17 cellular contexts compared by ENCODE assay signal in the genomic region with DNA sequence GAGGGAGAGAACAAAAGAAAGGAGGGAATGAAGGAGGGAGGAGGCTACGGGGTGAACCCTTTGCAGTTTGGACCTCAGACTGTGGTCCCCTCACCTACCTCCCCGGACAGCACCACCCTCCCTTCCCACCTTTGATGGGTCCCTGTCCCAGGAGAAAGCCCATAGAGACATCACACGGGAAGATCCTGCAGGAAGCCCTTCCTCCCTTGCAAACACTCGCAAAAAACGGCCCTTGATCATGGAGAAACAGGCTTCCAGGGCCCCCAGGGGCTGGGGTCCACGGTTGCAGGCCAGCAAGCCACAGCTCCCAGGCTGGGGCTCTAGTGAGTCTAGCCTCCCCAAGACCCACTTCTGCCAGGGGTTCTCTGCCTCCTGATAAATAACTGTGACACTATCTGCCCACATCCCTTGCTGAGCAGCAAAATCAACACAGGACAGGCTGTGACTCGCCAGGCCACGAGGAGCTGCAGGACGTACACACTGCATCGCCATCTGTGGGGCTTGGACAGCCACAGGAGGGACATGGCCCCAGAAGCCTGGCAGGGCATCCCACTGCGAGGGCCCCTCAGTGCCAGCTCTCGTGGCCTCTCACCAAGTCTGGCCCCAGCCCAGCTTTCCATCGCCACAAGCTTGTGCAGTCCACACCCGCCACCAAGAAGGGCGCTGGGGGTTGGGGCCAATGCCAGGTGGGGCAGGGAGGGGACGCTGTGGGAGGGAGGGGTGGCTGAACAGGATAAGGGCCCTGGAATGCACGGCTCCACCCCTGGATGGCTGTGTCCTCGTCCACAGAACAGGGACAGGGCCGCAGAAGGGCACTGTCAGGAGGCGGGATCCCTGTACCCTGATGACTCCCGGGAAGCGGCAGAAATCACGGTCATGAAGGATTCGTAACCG. TPM values are rescaled to one million over a fixed set of nuclear protein-coding genes. Genes with fewer than 3 reads are reported as not detected.
DNase-seq lines count a peak whose midpoint lies in the region; ATAC-seq and TF ChIP-seq lines count a peak whose summit lies in the region.
"Had no signal": no experiment of that assay in that cellular context is flagged by ENCODE, and none has a peak within 500 bp of the region (broad histone marks: within the 10 kb centered on the region; RNA-seq: fewer than 3 reads in every experiment).

No MANE protein-coding gene starts in this region.

- H3K9me3 ChIP-seq in GM23248 (ENCODE audit: low read depth): no peaks in the 10 kb centered on the region
- H3K9me3 ChIP-seq in sigmoid colon: no peaks in the 10 kb centered on the region
- no peaks in the 10 kb centered on the region for H3K9me3 ChIP-seq in neural progenitor cell (ENCODE audit: low read depth)

- H4K20me1 ChIP-seq in GM23248 (ENCODE audit: insufficient read depth) (no peaks in the 10 kb centered on the region), neural progenitor cell (ENCODE audit: low read depth) (no peaks in the 10 kb centered on the region)

- H3K36me3 Mint-ChIP-seq in neural progenitor cell: no peaks in the 10 kb centered on the region

- intact Hi-C loops in sigmoid colon (cut with DNase I): no loop called here

- H3K27me3 Mint-ChIP-seq in neural progenitor cell (ENCODE audit: insufficient read depth, low read depth): peaks cover 11% of the 10 kb centered on the region

- H3K4me1 ChIP-seq in GM23248 (ENCODE audit: insufficient read depth) (no peaks in the 10 kb centered on the region), sigmoid colon (no peaks in the 10 kb centered on the region), neural progenitor cell (peaks cover 16% of the 10 kb centered on the region)

- H3K4me2 ChIP-seq in GM23248 (ENCODE audit: unreplicated experiment) (no peak overlapping the region), neural progenitor cell (no peak overlapping the region)

- peaks cover 10% of the 10 kb centered on the region for H3K9me3 Mint-ChIP-seq in neural progenitor cell

- DNase-seq in GM23248: peak; percentile 29
- DNase-seq in astrocyte of the hippocampus (ENCODE audit: low read depth, low spot score): peak; percentile 28
- DNase-seq in kidney tubule cell (ENCODE audit: low spot score): peak; percentile 33
- DNase-seq in sigmoid colon: peak; percentile 61
- no peak for DNase-seq in medulla oblongata (ENCODE audit: extremely low spot score)
- DNase-seq in neural progenitor cell (ENCODE audit: low spot score): no peak
- DNase-seq: activated CD4-positive, alpha-beta T cell treated with anti-CD3 and anti-CD28 coated beads for 1 hour; activated T-cell treated with anti-CD3 and anti-CD28 coated beads, Interleukin-2, amount 50 U/mL, for 1 hour; C1 segment of cervical spinal cord; KG1; NCI-H187 treated with DMSO at 0.1 percent for 48 hours; NK-92 treated with Interleukin-12 subunit alpha and Interleukin-12 subunit beta, amount 100 ng/mL, for 24 hours; occipital lobe; stimulated activated CD4-positive, alpha-beta T cell treated with anti-CD3 and anti-CD28 coated beads, Interleukin-1b, Interleukin-23, amount 100 ng/mL, for 48 hours; SW 1271 had no signal

- TF ChIP-seq CTCF in sigmoid colon (IDR thresholded peaks at IDR 0.05) (no peak), neural progenitor cell (IDR thresholded peaks at IDR 0.05) (no peak)

- H3K9ac ChIP-seq in GM23248: no peak overlapping the region
- no peak overlapping the region for H3K9ac ChIP-seq in neural progenitor cell

- H3K27ac ChIP-seq in GM23248 (no peak overlapping the region), sigmoid colon (no peak overlapping the region), neural progenitor cell (no peak overlapping the region)

- peaks cover 62% of the 10 kb centered on the region for H3K27me3 ChIP-seq in GM23248 (replicated peaks; ENCODE audit: insufficient read depth)
- H3K27me3 ChIP-seq in sigmoid colon: peaks cover 0 to 5% (median 0%) of the 10 kb centered on the region in 3 donors
- H3K27me3 ChIP-seq in neural progenitor cell: no peaks in the 10 kb centered on the region

- no peaks in the 10 kb centered on the region for H3K9me2 ChIP-seq in GM23248 (ENCODE audit: insufficient read depth)

- H3K79me2 ChIP-seq in GM23248 (ENCODE audit: insufficient read depth) (no peaks in the 10 kb centered on the region), neural progenitor cell (ENCODE audit: low read depth) (no peaks in the 10 kb centered on the region)

- H3K27ac Mint-ChIP-seq in neural progenitor cell: no peak overlapping the region

- no peak for TF ChIP-seq POLR2A in sigmoid colon (IDR thresholded peaks at IDR 0.05)

- ATAC-seq in GM19397 (IDR thresholded peaks at IDR 0.05; ENCODE audit: unreplicated experiment) (no peak), HG03520 (IDR thresholded peaks at IDR 0.05; ENCODE audit: unreplicated experiment) (no peak)

- no peak for TF ChIP-seq EP300 in sigmoid colon (IDR thresholded peaks at IDR 0.05)

- H3F3A ChIP-seq in GM23248 (ENCODE audit: insufficient read depth): no peaks in the 10 kb centered on the region
- no peaks in the 10 kb centered on the region for H3F3A ChIP-seq in neural progenitor cell (ENCODE audit: low read depth)

- H2AFZ ChIP-seq in GM23248 (no peak overlapping the region), neural progenitor cell (replicated peaks) (no peak overlapping the region)

- H3K4me3 ChIP-seq in GM23248 (no peak overlapping the region), sigmoid colon (no peak overlapping the region), neural progenitor cell (no peak overlapping the region)

- peaks cover 26% of the 10 kb centered on the region for H3K4me1 Mint-ChIP-seq in neural progenitor cell

- no peaks in the 10 kb centered on the region for H3K36me3 ChIP-seq in GM23248 (ENCODE audit: low read depth)
- H3K36me3 ChIP-seq in sigmoid colon: no peaks in the 10 kb centered on the region
- H3K36me3 ChIP-seq in neural progenitor cell: no peaks in the 10 kb centered on the region

- WGBS in GM23248 (ENCODE audit: low coverage in 1 of 2, low lambda C conversion rate in 2 of 2, missing lambda C conversion rate in 2 of 2), 2 experiments: 39 to 44% methylated on average over 19 to 25 of the region's 25 CpGs
- WGBS in sigmoid colon, 2 donors: 30 to 76% methylated on average over 25 of the region's 25 CpGs

- no peak overlapping the region for H3K4me3 Mint-ChIP-seq in neural progenitor cell

- in situ Hi-C loops in GM23248 (cut with MboI): no loop called here

RNA-seq across cellular contexts. Expression of gene PDGFA, which starts 34.2 kb away (rescaled TPM):
- 8.4 and 9.4 TPM in 2 replicates for total RNA-seq in GM23248 (2014; rRNA removed; shearing (Covaris generic))
- polyA plus RNA-seq in GM23248 (2016; fragmentation: Nextera tagmentation; extraction: Ambion mirVana) (4.7 and 5.1 TPM in 2 replicates), sigmoid colon (10 to 100 TPM; 19.7 to 21.6 (median 20.0) TPM)
- total RNA-seq in sigmoid colon (10 to 100 TPM; 33.9 to 38.5 (median 36.9) TPM), neural progenitor cell (ENCODE audit: low replicate concordance) (9.8 and 13.7 TPM in 2 replicates)

Comparison
In these comparisons a context has a peak if more than half of its experiments do, and no peak if none do; other contexts are left out.
1. DNase-seq: peak in GM23248 (single experiment), astrocyte of the hippocampus (single experiment), kidney tubule cell (single experiment) and sigmoid colon (single experiment); none in medulla oblongata (single experiment) and neural progenitor cell (single experiment).